24 cellular contexts compared by ENCODE assay signal in genomic region chr6:37579444-37580067, GRCh38.
DNase-seq lines count a peak whose midpoint lies in the region; ATAC-seq and TF ChIP-seq lines count a peak whose summit lies in the region.
"Had no signal": no experiment of that assay in that cellular context is flagged by ENCODE, and none has a peak within 500 bp of the region (broad histone marks: within the 10 kb centered on the region; RNA-seq: fewer than 3 reads in every experiment).

No MANE protein-coding gene starts in this region.

- no peaks in the 10 kb centered on the region for H3K4me1 ChIP-seq in right atrium auricular region

- no peak overlapping the region for H3K4me3 ChIP-seq in right atrium auricular region
- no peak overlapping the region for H3K4me3 ChIP-seq in WERI-Rb-1 (ENCODE audit: low read depth, low read length)

- H3K9me3 ChIP-seq in right atrium auricular region (no peaks in the 10 kb centered on the region), WERI-Rb-1 (ENCODE audit: severe bottlenecking) (peaks cover 1% of the 10 kb centered on the region)
- H3K9me3 ChIP-seq: Caco-2 had no signal

- H3K27ac ChIP-seq in right atrium auricular region = no peak overlapping the region
- H3K27ac ChIP-seq in WERI-Rb-1 = peak overlapping the region; percentile 92; the same call in 1 of the 2 replicates
- H3K27ac ChIP-seq in epithelial cell of prostate = peak overlapping the region; percentile 35
- H3K27ac ChIP-seq: C4-2B, HL-60 had no signal

- TF ChIP-seq CTCF in right atrium auricular region (IDR thresholded peaks at IDR 0.05) = no peak
- no peak for TF ChIP-seq CTCF in WERI-Rb-1 (IDR thresholded peaks at IDR 0.05; ENCODE audit: low read depth, low read length)

- H3K27me3 ChIP-seq in right atrium auricular region (no peaks in the 10 kb centered on the region), WERI-Rb-1 (ENCODE audit: insufficient read depth, low read depth, severe bottlenecking) (no peaks in the 10 kb centered on the region)

- DNase-seq in left ventricle myocardium superior (no peak), right atrium auricular region (ENCODE audit: low spot score) (no peak), WERI-Rb-1 (no peak), epithelial cell of prostate (ENCODE audit: low read depth, low spot score) (no peak), SHP77 (lab: John Stamatoyannopoulos, UW) (no peak), amygdala (lab: John Stamatoyannopoulos, UW) (no peak), DMS153 (lab: John Stamatoyannopoulos, UW) (no peak)
- DNase-seq: AML-193; Caco-2; CD8-positive, alpha-beta T cell; DMS79; GDM1; GOT3; Karpas-422; NCI-H1092; NCI-H1417 treated with DMSO at 0.1 percent for 48 hours; NCI-H187 treated with DMSO at 0.1 percent for 48 hours; NCI-H2107; NCI-H446; NCI-H524 treated with DMSO at 0.1 percent for 48 hours; NCI-H774 had no signal

- H3K36me3 ChIP-seq in right atrium auricular region = no peaks in the 10 kb centered on the region
- H3K36me3 ChIP-seq in WERI-Rb-1 = no peaks in the 10 kb centered on the region

- intact Hi-C loops in left ventricle myocardium superior (cut with micrococcal nuclease) = no loop called here

- ATAC-seq in left ventricle myocardium superior = peak; percentile 24
- ATAC-seq: CD8-positive, alpha-beta T cell; Right ventricle myocardium inferior had no signal

Comparison
In these comparisons a context has a peak if more than half of its experiments do, and no peak if none do; other contexts are left out.
1. H3K27ac ChIP-seq: peak in WERI-Rb-1 (single experiment) and epithelial cell of prostate (single experiment); none in right atrium auricular region (0 of 2).